ENCODE assay signal across 2 cellular contexts in the genomic region with DNA sequence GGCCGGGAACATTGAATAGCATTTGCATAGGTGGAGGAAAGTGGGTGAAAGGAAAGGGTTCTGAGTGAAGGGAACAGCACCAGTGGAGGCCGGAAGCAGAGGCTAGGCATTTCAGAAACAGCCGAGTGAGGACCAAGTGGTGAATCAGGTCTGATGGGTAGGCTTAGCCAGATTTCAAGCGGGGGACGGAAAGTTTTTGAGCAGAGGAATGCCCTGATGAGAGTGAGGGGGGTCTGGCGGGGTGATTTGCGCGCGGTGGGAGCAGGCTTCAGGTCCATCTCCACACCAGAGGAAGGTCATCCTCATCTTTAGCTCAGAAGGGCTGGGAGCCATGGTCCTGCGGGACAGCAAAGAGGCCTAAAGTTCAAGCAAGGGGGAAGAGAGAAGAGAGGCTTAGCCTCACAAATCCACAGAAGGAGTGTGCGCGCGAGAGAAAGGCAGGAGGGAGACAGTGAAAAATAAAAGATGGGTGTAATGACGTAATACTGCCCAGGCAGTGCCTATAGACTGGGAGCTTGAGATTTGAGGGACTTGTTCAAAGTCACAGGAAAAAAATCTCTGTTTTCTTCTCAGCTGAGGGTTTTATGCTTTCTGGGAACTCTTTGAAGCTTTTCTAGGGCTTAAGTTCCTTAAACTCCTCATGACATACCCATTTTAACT.
A peak's percentile ranks its signal among the peaks of the same experiment; 100 is the strongest.
TF ChIP-seq lines count a peak whose summit lies in the region.

No MANE protein-coding gene starts in this region.

TF ChIP-seq in GM12878, 131 proteins besides CTCF, POLR2A, EP300 and RAD21:
- no peak for TF ChIP-seq TAF1 (IDR thresholded peaks at IDR 0.05; ENCODE audit: borderline replicate concordance, low read depth, low read length)
- TF ChIP-seq PML (IDR thresholded peaks at IDR 0.05; ENCODE audit: low read length), result no peak
- no peak for TF ChIP-seq MYB (IDR thresholded peaks at IDR 0.05; ENCODE audit: borderline replicate concordance, low read depth, low read length)
- TF ChIP-seq NFYA (IDR thresholded peaks at IDR 0.05; ENCODE audit: borderline replicate concordance, low read depth, low read length), result no peak
- 0 out of 2 replicates have a peak, but pooled peaks have one; percentile 50 for TF ChIP-seq EZH2 (IDR thresholded peaks at IDR 0.05; ENCODE audit: borderline replicate concordance, control insufficient read depth, low read depth, low read length)

TF ChIP-seq in liver, 16 proteins besides CTCF, POLR2A, EP300 and RAD21:
- TF ChIP-seq GABPA (IDR thresholded peaks at IDR 0.05 in 1 of 2, conservative IDR thresholded peaks at IDR 0.05 in 1 of 2), result no peak
- no peak for TF ChIP-seq HNF4A (conservative IDR thresholded peaks at IDR 0.05)
- no peak for TF ChIP-seq HNF4G (IDR thresholded peaks at IDR 0.05)
- no peak for TF ChIP-seq EGR1 (IDR thresholded peaks at IDR 0.05; ENCODE audit: low read depth in 2 of 2)
- no peak for TF ChIP-seq ATF3 (IDR thresholded peaks at IDR 0.05)
- TF ChIP-seq, protein P1, sequence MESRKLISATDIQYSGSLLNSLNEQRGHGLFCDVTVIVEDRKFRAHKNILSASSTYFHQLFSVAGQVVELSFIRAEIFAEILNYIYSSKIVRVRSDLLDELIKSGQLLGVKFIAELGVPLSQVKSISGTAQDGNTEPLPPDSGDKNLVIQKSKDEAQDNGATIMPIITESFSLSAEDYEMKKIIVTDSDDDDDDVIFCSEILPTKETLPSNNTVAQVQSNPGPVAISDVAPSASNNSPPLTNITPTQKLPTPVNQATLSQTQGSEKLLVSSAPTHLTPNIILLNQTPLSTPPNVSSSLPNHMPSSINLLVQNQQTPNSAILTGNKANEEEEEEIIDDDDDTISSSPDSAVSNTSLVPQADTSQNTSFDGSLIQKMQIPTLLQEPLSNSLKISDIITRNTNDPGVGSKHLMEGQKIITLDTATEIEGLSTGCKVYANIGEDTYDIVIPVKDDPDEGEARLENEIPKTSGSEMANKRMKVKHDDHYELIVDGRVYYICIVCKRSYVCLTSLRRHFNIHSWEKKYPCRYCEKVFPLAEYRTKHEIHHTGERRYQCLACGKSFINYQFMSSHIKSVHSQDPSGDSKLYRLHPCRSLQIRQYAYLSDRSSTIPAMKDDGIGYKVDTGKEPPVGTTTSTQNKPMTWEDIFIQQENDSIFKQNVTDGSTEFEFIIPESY (IDR thresholded peaks at IDR 0.05), result no peak
- TF ChIP-seq NR2F2 (IDR thresholded peaks at IDR 0.05), result no peak
- no peak for TF ChIP-seq JUND (IDR thresholded peaks at IDR 0.05)
- TF ChIP-seq REST (IDR thresholded peaks at IDR 0.05), result no peak
- TF ChIP-seq TAF1 (conservative IDR thresholded peaks at IDR 0.05), result no peak
